8 cellular contexts compared by ENCODE assay signal in genomic region chr19:12800873-12801465, GRCh38. TPM values are rescaled to one million over a fixed set of nuclear protein-coding genes. Genes with fewer than 3 reads are reported as not detected.
DNase-seq lines count a peak whose midpoint lies in the region; ATAC-seq and TF ChIP-seq lines count a peak whose summit lies in the region.

No MANE protein-coding gene starts in this region.

- peaks cover 18 to 39% (median 29%) of the 10 kb centered on the region in 11 experiments; a peak in 21 of 22 replicates for H3K36me3 ChIP-seq in BLaER1 treated with 17β-estradiol and CSF1 and Interleukin-3, amounts not matched to agents 10 nM and 100 nM
- no peaks in the 10 kb centered on the region for H3K36me3 ChIP-seq in body of pancreas (replicated peaks in 1 of 2; ENCODE audit: insufficient read depth in 1 of 2, low read depth in 2 of 2)

- intact Hi-C loops in body of pancreas (cut with DNase I): loop anchor here (5.0 kb wide), 1 partner anchor 39 kb away; no protein-coding TSS in a partner anchor

- H3K4me1 ChIP-seq in BLaER1 treated with 17β-estradiol and CSF1 and Interleukin-3, amounts not matched to agents 10 nM and 100 nM: peaks cover 26 to 57% (median 43%) of the 10 kb centered on the region in 10 experiments
- peaks cover 34% of the 10 kb centered on the region for H3K4me1 ChIP-seq in body of pancreas

- peak overlapping the region; percentile 41 to 90 (median 79); a peak in 21 of 22 replicates for H3K27ac ChIP-seq in BLaER1 treated with 17β-estradiol and CSF1 and Interleukin-3, amounts not matched to agents 10 nM and 100 nM
- H3K27ac ChIP-seq in body of pancreas (peak overlapping the region; percentile 66 to 80 (median 75)), layer of hippocampus (ENCODE audit: low read depth, low read length) (peak overlapping the region; percentile 78)

- H4K20me1 ChIP-seq in BLaER1 treated with 17β-estradiol and CSF1 and Interleukin-3, amounts not matched to agents 10 nM and 100 nM: peaks cover 0 to 27% (median 8%) of the 10 kb centered on the region in 11 experiments; a peak in 8 of 22 replicates

- TF ChIP-seq POLR2A in body of pancreas (IDR thresholded peaks at IDR 0.05): no peak

- ATAC-seq in body of pancreas: peak; percentile 22
- no peak for ATAC-seq in HG03045 (IDR thresholded peaks at IDR 0.05; ENCODE audit: unreplicated experiment)

- DNase-seq in LNCaP clone FGC (ENCODE audit: low read depth): no peak
- peak; percentile 48 to 60 (median 55) for DNase-seq in body of pancreas
- DNase-seq in superior temporal gyrus (ENCODE audit: extremely low spot score): peak; percentile 8
- DNase-seq in glomerular visceral epithelial cell (ENCODE audit: extremely low spot score): no peak
- DNase-seq in foreskin melanocyte: no peak

- H3K4me3 ChIP-seq in BLaER1 treated with 17β-estradiol and CSF1 and Interleukin-3, amounts not matched to agents 10 nM and 100 nM: peak overlapping the region; percentile 74 to 91 (median 84)
- H3K4me3 ChIP-seq in LNCaP clone FGC (ENCODE audit: low read depth, low read length): peak overlapping the region; percentile 100
- peak overlapping the region; percentile 50 to 73 for H3K4me3 ChIP-seq in body of pancreas

- TF ChIP-seq CTCF in LNCaP clone FGC (IDR thresholded peaks at IDR 0.05; ENCODE audit: control insufficient read depth, extremely low read depth, insufficient read depth) (no peak), body of pancreas (IDR thresholded peaks at IDR 0.05) (no peak)

- no peaks in the 10 kb centered on the region for H3K27me3 ChIP-seq in BLaER1 treated with 17β-estradiol and CSF1 and Interleukin-3, amounts not matched to agents 10 nM and 100 nM
- H3K27me3 ChIP-seq in body of pancreas (no peaks in the 10 kb centered on the region), layer of hippocampus (ENCODE audit: control insufficient read depth, insufficient read depth, low read length) (no peaks in the 10 kb centered on the region)

- H3K4me2 ChIP-seq in BLaER1 treated with 17β-estradiol and CSF1 and Interleukin-3, amounts not matched to agents 10 nM and 100 nM: peak overlapping the region; percentile 88 to 98 (median 96)

- peak overlapping the region; percentile 80 to 94 (median 85) for H3K9ac ChIP-seq in BLaER1 treated with 17β-estradiol and CSF1 and Interleukin-3, amounts not matched to agents 10 nM and 100 nM

- 4 to 5% methylated on average over 19 to 38 of the region's 38 CpGs for WGBS in body of pancreas, 2 donors

- no peaks in the 10 kb centered on the region for H3K9me3 ChIP-seq in BLaER1 treated with 17β-estradiol and CSF1 and Interleukin-3, amounts not matched to agents 10 nM and 100 nM (replicated peaks in 1 of 11)
- H3K9me3 ChIP-seq in body of pancreas: no peaks in the 10 kb centered on the region

RNA-seq across cellular contexts. Expression of gene PRDX2, which starts 0.6 kb away (rescaled TPM):
- total RNA-seq in body of pancreas: 100 to 1,000 TPM; 105 to 146 TPM

RNA-seq across cellular contexts. Expression of gene THSD8, which starts 0.9 kb away (rescaled TPM):
- total RNA-seq in body of pancreas: not detected

RNA-seq across cellular contexts. Expression of gene RNASEH2A, which starts 5.4 kb away (rescaled TPM):
- total RNA-seq in body of pancreas: 1 to 10 TPM; 1.3 to 6.5 TPM

RNA-seq across cellular contexts. Expression of gene JUNB, which starts 9.7 kb away (rescaled TPM):
- 100 to 1,000 TPM; 219 to 485 TPM for total RNA-seq in body of pancreas

RNA-seq across cellular contexts. Expression of gene HOOK2, which starts 25.6 kb away (rescaled TPM):
- 100 to 1,000 TPM; 114 to 354 TPM for total RNA-seq in body of pancreas

Comparison
In these comparisons a context has a peak if more than half of its experiments do, and no peak if none do; other contexts are left out.
1. DNase-seq: peak in body of pancreas (4 of 4) and superior temporal gyrus (single experiment); none in LNCaP clone FGC (single experiment), glomerular visceral epithelial cell (single experiment) and foreskin melanocyte (single experiment).
2. Peak in every context shown above with its lines, with median percentiles within 50 percentile points of each other: H3K27ac ChIP-seq and H3K4me3 ChIP-seq.